Comparison of ENCODE assay signal across 12 cellular contexts in the genomic region with DNA sequence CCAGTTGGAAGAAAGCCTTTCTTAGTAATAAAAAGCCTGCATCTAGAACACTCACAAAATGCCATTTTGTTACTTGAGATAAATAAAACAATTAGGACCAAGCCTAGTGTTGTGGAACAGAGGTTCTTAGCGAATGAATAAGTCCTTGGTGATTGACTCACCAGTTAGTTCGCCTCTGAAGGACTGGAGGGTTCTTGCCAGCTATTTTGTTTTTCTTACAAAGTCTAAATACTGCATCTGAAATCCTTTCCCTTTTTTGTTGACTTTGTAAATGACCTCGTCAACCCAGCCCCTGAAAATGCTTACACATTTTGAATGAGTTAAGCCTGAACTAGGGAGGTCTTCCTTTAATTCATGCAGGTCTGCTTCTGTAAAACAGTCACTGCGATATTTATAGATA. TPM values are rescaled to one million over a fixed set of nuclear protein-coding genes. Genes with fewer than 3 reads are reported as not detected.
DNase-seq lines count a peak whose midpoint lies in the region; ATAC-seq and TF ChIP-seq lines count a peak whose summit lies in the region.
"Had no signal": no experiment of that assay in that cellular context is flagged by ENCODE, and none has a peak within 500 bp of the region (broad histone marks: within the 10 kb centered on the region; RNA-seq: fewer than 3 reads in every experiment).

No MANE protein-coding gene starts in this region.

- H3K36me3 ChIP-seq in RWPE2 (ENCODE audit: low read depth) = peaks cover 4% of the 10 kb centered on the region; the same call in 1 of the 2 replicates
- peaks cover 0 to 4% (median 0%) of the 10 kb centered on the region in 3 donors for H3K36me3 ChIP-seq in esophagus squamous epithelium
- H3K36me3 ChIP-seq in psoas muscle (ENCODE audit: insufficient read depth in 1 of 2, low read depth in 1 of 2) = no peaks in the 10 kb centered on the region
- H3K36me3 ChIP-seq in CD4-positive, alpha-beta memory T cell (ENCODE audit: insufficient read depth, low read length) = peaks cover 5% of the 10 kb centered on the region
- no peaks in the 10 kb centered on the region for H3K36me3 ChIP-seq in gastroesophageal sphincter

- H3K27ac ChIP-seq in RWPE2 (ENCODE audit: poor library complexity, severe bottlenecking) = peak overlapping the region; percentile 92
- H3K27ac ChIP-seq in esophagus squamous epithelium = peak overlapping the region in 3 of 4 donors; percentile 29 to 61 (median 43)
- peak overlapping the region; percentile 87 for H3K27ac ChIP-seq in psoas muscle
- no peak overlapping the region for H3K27ac ChIP-seq in CD4-positive, alpha-beta memory T cell (ENCODE audit: low read depth, low read length)
- peak overlapping the region in 2 of 4 donors; percentile 70 to 78 for H3K27ac ChIP-seq in gastroesophageal sphincter

- H3K36me3 Mint-ChIP-seq in CD4-positive, alpha-beta memory T cell = peaks cover 26 to 33% of the 10 kb centered on the region in 2 donors

- no peak for ATAC-seq in RWPE2 (ENCODE audit: low read depth)
- ATAC-seq in psoas muscle = no peak
- no peak for ATAC-seq in gastroesophageal sphincter

- DNase-seq in Daoy (ENCODE audit: low read depth) = peak; percentile 42
- DNase-seq in RWPE2 (ENCODE audit: low spot score) = no peak
- DNase-seq in esophagus squamous epithelium (lab: John Stamatoyannopoulos, UW) = no peak
- DNase-seq in psoas muscle = no peak
- DNase-seq in CD4-positive, alpha-beta memory T cell = no peak
- no peak for DNase-seq in cerebellar cortex (ENCODE audit: low spot score)
- no peak for DNase-seq in stimulated activated CD4-positive, alpha-beta T cell treated with anti-CD3 and anti-CD28 coated beads, Interleukin-2, amount 100 ng/mL, for 48 hours
- DNase-seq: activated CD4-positive, alpha-beta memory T cell treated with anti-CD3 and anti-CD28 coated beads for 36 hours; NCI-H1694; SHP77 had no signal

- H3K9me3 ChIP-seq in RWPE2 (ENCODE audit: severe bottlenecking) (no peaks in the 10 kb centered on the region), esophagus squamous epithelium (no peaks in the 10 kb centered on the region), psoas muscle (no peaks in the 10 kb centered on the region), gastroesophageal sphincter (no peaks in the 10 kb centered on the region)
- no peaks in the 10 kb centered on the region for H3K9me3 ChIP-seq in CD4-positive, alpha-beta memory T cell (ENCODE audit: control insufficient read depth in 1 of 2, low read length in 2 of 2)

- no peak for TF ChIP-seq EP300 in gastroesophageal sphincter (IDR thresholded peaks at IDR 0.05)

- CTCF ChIA-PET in CD4-positive, alpha-beta memory T cell (lab: Charles Lee; ENCODE audit: partially characterized antibody) = interaction anchor here (0.7 to 1.6 kb wide), 3 partner anchors 12 to 434 kb away, joined by 3 to 4 read pairs (median 3); no protein-coding TSS in a partner anchor

- TF ChIP-seq POLR2A in esophagus squamous epithelium (IDR thresholded peaks at IDR 0.05) (no peak), gastroesophageal sphincter (IDR thresholded peaks at IDR 0.05) (no peak)

- H3K27me3 ChIP-seq in RWPE2 (ENCODE audit: insufficient read depth, poor library complexity, severe bottlenecking) (no peaks in the 10 kb centered on the region), esophagus squamous epithelium (no peaks in the 10 kb centered on the region), psoas muscle (ENCODE audit: insufficient read depth in 3 of 3, low read length in 2 of 3) (no peaks in the 10 kb centered on the region), gastroesophageal sphincter (no peaks in the 10 kb centered on the region)
- H3K27me3 ChIP-seq in CD4-positive, alpha-beta memory T cell (ENCODE audit: insufficient read depth, low read length) = no peaks in the 10 kb centered on the region

- POLR2A ChIA-PET in CD4-positive, alpha-beta memory T cell (lab: Charles Lee; ENCODE audit: partially characterized antibody) = no interaction called here

- H3K4me3 Mint-ChIP-seq in CD4-positive, alpha-beta memory T cell = no peak overlapping the region
- H3K4me3 Mint-ChIP-seq: activated CD4-positive, alpha-beta memory T cell treated with anti-CD3 and anti-CD28 coated beads for 36 hours; brain had no signal

- H3K4me3 ChIP-seq in RWPE2 (ENCODE audit: severe bottlenecking) = no peak overlapping the region
- no peak overlapping the region for H3K4me3 ChIP-seq in esophagus squamous epithelium
- H3K4me3 ChIP-seq in psoas muscle = no peak overlapping the region
- H3K4me3 ChIP-seq in CD4-positive, alpha-beta memory T cell (ENCODE audit: low read length in 2 of 2) = no peak overlapping the region
- H3K4me3 ChIP-seq in gastroesophageal sphincter = no peak overlapping the region

- no peak for TF ChIP-seq CTCF in RWPE2 (IDR thresholded peaks at IDR 0.05; ENCODE audit: poor library complexity, severe bottlenecking)
- TF ChIP-seq CTCF in esophagus squamous epithelium (IDR thresholded peaks at IDR 0.05) = no peak
- TF ChIP-seq CTCF in psoas muscle (IDR thresholded peaks at IDR 0.05) = no peak
- no peak for TF ChIP-seq CTCF in gastroesophageal sphincter (IDR thresholded peaks at IDR 0.05)

- H3K4me1 ChIP-seq in RWPE2 (ENCODE audit: insufficient read depth, poor library complexity, severe bottlenecking) = peaks cover 45% of the 10 kb centered on the region
- H3K4me1 ChIP-seq in esophagus squamous epithelium = peaks cover 36 to 76% (median 37%) of the 10 kb centered on the region in 3 donors
- H3K4me1 ChIP-seq in psoas muscle = peaks cover 64% of the 10 kb centered on the region
- H3K4me1 ChIP-seq in CD4-positive, alpha-beta memory T cell (ENCODE audit: insufficient read depth, low read length) = no peaks in the 10 kb centered on the region
- peaks cover 6 to 68% (median 25%) of the 10 kb centered on the region in 3 donors for H3K4me1 ChIP-seq in gastroesophageal sphincter

- intact Hi-C loops in esophagus squamous epithelium (cut with DNase I) (no loop called here), psoas muscle (cut with DNase I) (no loop called here)
- intact Hi-C loops in CD4-positive, alpha-beta memory T cell (cut with micrococcal nuclease) = no loop called here

- 51 to 71% methylated on average over 4 of the region's 4 CpGs for WGBS in esophagus squamous epithelium, 2 donors
- 84 to 86% (median 86%) methylated on average over 4 of the region's 4 CpGs for WGBS in psoas muscle, 3 donors
- WGBS in gastroesophageal sphincter (ENCODE audit: low coverage in 1 of 2), 2 donors = 47 to 59% methylated on average over 3 to 4 of the region's 4 CpGs

- H3K9me3 Mint-ChIP-seq in CD4-positive, alpha-beta memory T cell = peaks cover 0 to 15% (median 6%) of the 10 kb centered on the region in 8 donors

- H3K4me1 Mint-ChIP-seq in CD4-positive, alpha-beta memory T cell = peaks cover 0 to 8% (median 7%) of the 10 kb centered on the region in 4 donors

- no peak overlapping the region for H3K27ac Mint-ChIP-seq in CD4-positive, alpha-beta memory T cell
- H3K27ac Mint-ChIP-seq: activated CD4-positive, alpha-beta memory T cell treated with anti-CD3 and anti-CD28 coated beads for 36 hours had no signal

- H3K27me3 Mint-ChIP-seq in CD4-positive, alpha-beta memory T cell = no peaks in the 10 kb centered on the region
- H3K27me3 Mint-ChIP-seq: activated CD4-positive, alpha-beta memory T cell treated with anti-CD3 and anti-CD28 coated beads for 36 hours; brain had no signal

RNA-seq across cellular contexts. Expression of a gene that starts 45.1 kb away (rescaled TPM):
- total RNA-seq in Daoy (2014; rRNA removed; shearing (Covaris generic)) = 15.3 and 15.7 TPM in 2 replicates
- total RNA-seq in esophagus squamous epithelium (10 to 100 TPM; 22.7 to 42.2 (median 27.2) TPM), psoas muscle (10 to 100 TPM; 13.1 to 18.1 (median 14.5) TPM), gastroesophageal sphincter (10 to 100 TPM; 31.9 to 52.6 (median 38.2) TPM)
- polyA plus RNA-seq in psoas muscle = 10 to 100 TPM in 2 of 3 donors, 1 to 10 TPM in 1; 7.5 to 14.2 (median 13.3) TPM
- total RNA-seq in CD4-positive, alpha-beta memory T cell = 100 to 1,000 TPM in 1 of 2 experiments, 10 to 100 TPM in 1; 95.7 to 104 TPM
- 10 to 100 TPM; 27.6 to 39.1 TPM for polyA plus RNA-seq in CD4-positive, alpha-beta memory T cell

RNA-seq across cellular contexts. Expression of a gene that starts 49.5 kb away (rescaled TPM):
- total RNA-seq in Daoy (2014; rRNA removed; shearing (Covaris generic)) = 4.5 and 4.9 TPM in 2 replicates
- total RNA-seq in esophagus squamous epithelium (10 to 100 TPM in 2 of 4 donors, 1 to 10 TPM in 2; 8.5 to 18.9 (median 11.3) TPM), psoas muscle (10 to 100 TPM; 22.5 to 34.1 (median 32.0) TPM), gastroesophageal sphincter (10 to 100 TPM; 17.3 to 42.7 (median 33.3) TPM)
- 1 to 10 TPM; 3.3 to 9.1 (median 5.5) TPM for polyA plus RNA-seq in psoas muscle
- 10 to 100 TPM; 29.1 to 34.0 TPM for total RNA-seq in CD4-positive, alpha-beta memory T cell
- polyA plus RNA-seq in CD4-positive, alpha-beta memory T cell = 1 to 10 TPM; 2.6 to 7.5 TPM
